23 cellular contexts compared by ENCODE assay signal in genomic region chr17:57667461-57667923, GRCh38.
DNase-seq lines count a peak whose midpoint lies in the region; ATAC-seq and TF ChIP-seq lines count a peak whose summit lies in the region.
"Had no signal": no experiment of that assay in that cellular context is flagged by ENCODE, and none has a peak within 500 bp of the region (broad histone marks: within the 10 kb centered on the region; RNA-seq: fewer than 3 reads in every experiment).

No MANE protein-coding gene starts in this region.

- peaks cover 58% of the 10 kb centered on the region for H3K4me1 ChIP-seq in OCI-LY1 (ENCODE audit: insufficient read depth, low read length, severe bottlenecking)

- no peak for TF ChIP-seq CTCF in OCI-LY1 (IDR thresholded peaks at IDR 0.05; ENCODE audit: low read length)

- DNase-seq in activated naive CD4-positive, alpha-beta T cell treated with anti-CD3 and anti-CD28 coated beads, Interleukin-2, amount 10 ng/mL, durations not matched to agents 7 days and 5 days, result peak; percentile 18
- DNase-seq in activated naive CD4-positive, alpha-beta T cell treated with anti-CD3 and anti-CD28 coated beads, Interleukin-2, amount 50 U/mL, for 16 hours, result no peak
- DNase-seq in left lobe of liver (ENCODE audit: low spot score) (peak; percentile 38), DMS153 (lab: John Stamatoyannopoulos, UW) (no peak), NCI-H146 (lab: John Stamatoyannopoulos, UW) (no peak), NCI-H1436 (lab: John Stamatoyannopoulos, UW) (no peak)
- DNase-seq in stimulated activated naive B cell treated with anti-CD40 and anti-IgM and Interleukin-4, amounts not matched to agents 10 μg/mL and 1 μg/mL and 100 μg/mL, for 72 hours, result no peak
- DNase-seq: activated CD4-positive, alpha-beta T cell treated with anti-CD3 and anti-CD28 coated beads, Interleukin-2, amount 50 U/mL, for 48 hours; activated naive CD4-positive, alpha-beta T cell; COR-L47; effector CD4-positive, alpha-beta T cell; hippocampal formation; KBM-7; kidney glomerular epithelial cell; mucosa of descending colon; NCI-H1048; NCI-H774 had no signal

- H2AFZ ChIP-seq in OCI-LY1 (ENCODE audit: low read length), result no peak overlapping the region

- CTCF ChIA-PET in activated naive CD4-positive, alpha-beta T cell treated with anti-CD3 and anti-CD28 coated beads, Interleukin-2, amount 10 ng/mL, durations not matched to agents 7 days and 5 days (lab: Charles Lee), result no interaction called here

- no peak for ATAC-seq in left lobe of liver
- no peak for ATAC-seq in stimulated activated naive B cell treated with anti-CD40 and anti-IgM and Interleukin-4, amounts not matched to agents 10 μg/mL and 1 μg/mL and 100 μg/mL, for 72 hours (replicated peaks)
- ATAC-seq: GM12878, mucosa of descending colon, Panc1 had no signal

- no peaks in the 10 kb centered on the region; the same call in 1 of the 2 replicates for H3F3A ChIP-seq in OCI-LY1 (ENCODE audit: insufficient read depth, low read length)

- H3K4me3 ChIP-seq in OCI-LY1 (ENCODE audit: low read depth, low read length, poor library complexity, severe bottlenecking), result no peak overlapping the region
- H3K4me3 ChIP-seq: GM12878, mucosa of descending colon, skin epidermis, uterus had no signal

- H3K9me2 ChIP-seq in OCI-LY1 (ENCODE audit: low read depth, low read length), result no peaks in the 10 kb centered on the region

- H3K9me3 Mint-ChIP-seq in activated naive CD4-positive, alpha-beta T cell treated with anti-CD3 and anti-CD28 coated beads, Interleukin-2, amount 10 ng/mL, durations not matched to agents 7 days and 5 days, result no peaks in the 10 kb centered on the region
- peaks cover 0 to 2% of the 10 kb centered on the region in 2 donors for H3K9me3 Mint-ChIP-seq in stimulated activated naive B cell treated with anti-CD40 and anti-IgM and Interleukin-4, amounts not matched to agents 10 μg/mL and 1 μg/mL and 100 μg/mL, for 72 hours
- H3K9me3 Mint-ChIP-seq: brain had no signal

- H3K27ac ChIP-seq in OCI-LY1 (ENCODE audit: low read depth, low read length, poor library complexity, severe bottlenecking), result peak overlapping the region; percentile 87
- H3K27ac ChIP-seq: uterus had no signal

- no peak overlapping the region for H3K27ac Mint-ChIP-seq in activated naive CD4-positive, alpha-beta T cell treated with anti-CD3 and anti-CD28 coated beads, Interleukin-2, amount 10 ng/mL, durations not matched to agents 7 days and 5 days
- H3K27ac Mint-ChIP-seq in stimulated activated naive B cell treated with anti-CD40 and anti-IgM and Interleukin-4, amounts not matched to agents 10 μg/mL and 1 μg/mL and 100 μg/mL, for 72 hours, result peak overlapping the region; percentile 21

- H3K27me3 ChIP-seq in OCI-LY1 (ENCODE audit: insufficient read depth, low read length), result no peaks in the 10 kb centered on the region
- H3K27me3 ChIP-seq: uterus had no signal

- no peaks in the 10 kb centered on the region for H3K9me3 ChIP-seq in OCI-LY1 (ENCODE audit: low read length)
- H3K9me3 ChIP-seq: mucosa of descending colon, uterus had no signal

- H3K27me3 Mint-ChIP-seq in activated naive CD4-positive, alpha-beta T cell treated with anti-CD3 and anti-CD28 coated beads, Interleukin-2, amount 10 ng/mL, durations not matched to agents 7 days and 5 days, result no peaks in the 10 kb centered on the region
- H3K27me3 Mint-ChIP-seq in stimulated activated naive B cell treated with anti-CD40 and anti-IgM and Interleukin-4, amounts not matched to agents 10 μg/mL and 1 μg/mL and 100 μg/mL, for 72 hours, result no peaks in the 10 kb centered on the region

- no peaks in the 10 kb centered on the region for H4K20me1 ChIP-seq in OCI-LY1 (ENCODE audit: insufficient read depth, low read length)

- H3K9ac ChIP-seq in OCI-LY1 (ENCODE audit: low read length), result no peak overlapping the region

- peaks cover 38% of the 10 kb centered on the region for H3K36me3 ChIP-seq in OCI-LY1 (ENCODE audit: insufficient read depth, low read length)
- H3K36me3 ChIP-seq: uterus had no signal

- no peak overlapping the region for H3K4me2 ChIP-seq in OCI-LY1 (ENCODE audit: low read length)

- no peaks in the 10 kb centered on the region for H3K79me2 ChIP-seq in OCI-LY1 (ENCODE audit: insufficient read depth, low read length)

- H3K36me3 Mint-ChIP-seq in activated naive CD4-positive, alpha-beta T cell treated with anti-CD3 and anti-CD28 coated beads, Interleukin-2, amount 10 ng/mL, durations not matched to agents 7 days and 5 days, result peaks cover 12% of the 10 kb centered on the region
- peaks cover 10 to 30% of the 10 kb centered on the region in 2 donors for H3K36me3 Mint-ChIP-seq in stimulated activated naive B cell treated with anti-CD40 and anti-IgM and Interleukin-4, amounts not matched to agents 10 μg/mL and 1 μg/mL and 100 μg/mL, for 72 hours

- no peak overlapping the region for H3K4me3 Mint-ChIP-seq in activated naive CD4-positive, alpha-beta T cell treated with anti-CD3 and anti-CD28 coated beads, Interleukin-2, amount 10 ng/mL, durations not matched to agents 7 days and 5 days
- H3K4me3 Mint-ChIP-seq in stimulated activated naive B cell treated with anti-CD40 and anti-IgM and Interleukin-4, amounts not matched to agents 10 μg/mL and 1 μg/mL and 100 μg/mL, for 72 hours, result no peak overlapping the region
- H3K4me3 Mint-ChIP-seq: brain had no signal

- H3K4me1 Mint-ChIP-seq in activated naive CD4-positive, alpha-beta T cell treated with anti-CD3 and anti-CD28 coated beads, Interleukin-2, amount 10 ng/mL, durations not matched to agents 7 days and 5 days, result peaks cover 17% of the 10 kb centered on the region
- peaks cover 34 to 60% of the 10 kb centered on the region in 2 donors for H3K4me1 Mint-ChIP-seq in stimulated activated naive B cell treated with anti-CD40 and anti-IgM and Interleukin-4, amounts not matched to agents 10 μg/mL and 1 μg/mL and 100 μg/mL, for 72 hours

Comparison
In these comparisons a context has a peak if more than half of its experiments do, and no peak if none do; other contexts are left out.
1. DNase-seq: peak in activated naive CD4-positive, alpha-beta T cell treated with anti-CD3 and anti-CD28 coated beads, Interleukin-2, amount 10 ng/mL, durations not matched to agents 7 days and 5 days (single experiment) and left lobe of liver (single experiment); none in activated naive CD4-positive, alpha-beta T cell treated with anti-CD3 and anti-CD28 coated beads, Interleukin-2, amount 50 U/mL, for 16 hours (single experiment), stimulated activated naive B cell treated with anti-CD40 and anti-IgM and Interleukin-4, amounts not matched to agents 10 μg/mL and 1 μg/mL and 100 μg/mL, for 72 hours (single experiment), DMS153 (single experiment), NCI-H146 (single experiment) and NCI-H1436 (single experiment).